ENCODE assay signal across 1 cellular context in the genomic region with DNA sequence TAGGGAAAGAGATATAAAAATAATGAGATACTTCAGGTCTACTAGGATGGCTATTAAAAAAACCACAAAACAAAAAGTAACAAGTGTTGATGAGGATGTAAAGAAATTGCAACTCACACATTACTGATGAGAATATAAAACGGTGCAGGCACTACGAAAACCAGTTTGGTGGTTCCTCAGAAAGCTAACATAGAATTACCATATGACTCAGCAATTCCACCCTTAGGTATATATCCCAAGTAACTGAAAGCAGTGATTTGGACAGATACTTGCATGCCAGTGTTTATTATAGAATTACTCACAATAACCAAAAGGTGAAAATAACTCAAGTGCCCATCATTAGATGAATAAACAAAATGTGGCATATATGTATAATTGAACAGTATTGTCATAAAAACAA.
TF ChIP-seq lines count a peak whose summit lies in the region.

No MANE protein-coding gene starts in this region.

TF ChIP-seq in HepG2, 621 proteins besides CTCF, POLR2A, EP300 and RAD21 (continued from another document):
- TF ChIP-seq ZNF770 (CRISPR knock-in tag; IDR thresholded peaks at IDR 0.05) (no peak), CCAR2 (optimal IDR thresholded peaks at IDR 0.05; ENCODE audit: low read depth, low read length) (no peak), TMF1 (CRISPR knock-in tag; IDR thresholded peaks at IDR 0.05; ENCODE audit: low read depth) (no peak), NFRKB (IDR thresholded peaks at IDR 0.05) (no peak), NFE2L2 (IDR thresholded peaks at IDR 0.05; ENCODE audit: low read length) (peak; percentile 72), ZC3H4 (CRISPR knock-in tag; IDR thresholded peaks at IDR 0.05; ENCODE audit: borderline replicate concordance) (no peak), ZNF792 (CRISPR knock-in tag; IDR thresholded peaks at IDR 0.05) (no peak), MAFF (IDR thresholded peaks at IDR 0.05; ENCODE audit: low read depth, low read length) (0 out of 2 replicates have a peak, but pooled peaks have one; percentile 30), ZNF557 (CRISPR knock-in tag; IDR thresholded peaks at IDR 0.05) (no peak), PATZ1 (CRISPR knock-in tag; IDR thresholded peaks at IDR 0.05) (no peak), MAFK (conservative IDR thresholded peaks at IDR 0.05 in 1 of 2, IDR thresholded peaks at IDR 0.05 in 1 of 2; ENCODE audit: low read length in 2 of 2) (peak in 1 of 2 experiments; percentile 60; a peak in 3 of 4 replicates), SMARCE1 (IDR thresholded peaks at IDR 0.05; ENCODE audit: borderline replicate concordance) (no peak), KAT8 (CRISPR knock-in tag; IDR thresholded peaks at IDR 0.05) (no peak)
- TF ChIP-seq, protein P1, sequence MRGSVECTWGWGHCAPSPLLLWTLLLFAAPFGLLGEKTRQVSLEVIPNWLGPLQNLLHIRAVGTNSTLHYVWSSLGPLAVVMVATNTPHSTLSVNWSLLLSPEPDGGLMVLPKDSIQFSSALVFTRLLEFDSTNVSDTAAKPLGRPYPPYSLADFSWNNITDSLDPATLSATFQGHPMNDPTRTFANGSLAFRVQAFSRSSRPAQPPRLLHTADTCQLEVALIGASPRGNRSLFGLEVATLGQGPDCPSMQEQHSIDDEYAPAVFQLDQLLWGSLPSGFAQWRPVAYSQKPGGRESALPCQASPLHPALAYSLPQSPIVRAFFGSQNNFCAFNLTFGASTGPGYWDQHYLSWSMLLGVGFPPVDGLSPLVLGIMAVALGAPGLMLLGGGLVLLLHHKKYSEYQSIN (CRISPR knock-in tag; IDR thresholded peaks at IDR 0.05; ENCODE audit: borderline replicate concordance), result no peak
TF ChIP-seq in HepG2: peak in this region for 3.
